Comparison of ENCODE assay signal across 8 cellular contexts in genomic region chr7:93231264-93231663, GRCh38. TPM values are rescaled to one million over a fixed set of nuclear protein-coding genes. Genes with fewer than 3 reads are reported as not detected.
A peak's percentile ranks its signal among the peaks of the same experiment; 100 is the strongest.
DNase-seq lines count a peak whose midpoint lies in the region; ATAC-seq, FAIRE-seq and TF ChIP-seq lines count a peak whose summit lies in the region.

No MANE protein-coding gene starts in this region.

- DNase-seq in GM06990 (ENCODE audit: extremely low read depth, insufficient read length): no peak
- no peak for DNase-seq in OCI-LY7 (ENCODE audit: low spot score)
- DNase-seq in endothelial cell of umbilical vein (ENCODE audit: low read depth, low spot score): no peak
- DNase-seq in NCI-H2227 treated with DMSO at 0.1 percent for 48 hours (lab: John Stamatoyannopoulos, UW): no peak
- no peak for DNase-seq in occipital lobe (lab: John Stamatoyannopoulos, UW)
- DNase-seq in activated CD4-positive, CD25-positive, alpha-beta regulatory T cell (lab: John Stamatoyannopoulos, UW): no peak

- peaks cover 25% of the 10 kb centered on the region for H3K4me1 ChIP-seq in OCI-LY7 (ENCODE audit: insufficient read depth, low read length, poor library complexity, severe bottlenecking)
- peaks cover 14% of the 10 kb centered on the region for H3K4me1 ChIP-seq in endothelial cell of umbilical vein (ENCODE audit: control insufficient read depth, extremely low read depth, insufficient read depth, low read length)
- H3K4me1 ChIP-seq in parathyroid adenoma: no peaks in the 10 kb centered on the region

- POLR2A ChIA-PET in OCI-LY7 (lab: Charles Lee): interaction anchor here (0.7 to 1.7 kb wide), 6 partner anchors 9 to 129 kb away, joined by 3 to 13 read pairs (median 3); no protein-coding TSS in a partner anchor
- POLR2A ChIA-PET in endothelial cell of umbilical vein (lab: Charles Lee): no interaction called here

- intact Hi-C loops in OCI-LY7 (cut with micrococcal nuclease; ENCODE audit: unreplicated experiment): loop anchor here (5.0 to 10.0 kb wide), 3 partner anchors 146 to 636 kb away; partner anchors contain the start of genes CDK6 and FAM133B
- intact Hi-C loops in endothelial cell of umbilical vein (cut with micrococcal nuclease): no loop called here

- H3K4me3 ChIP-seq in GM06990 (replicated peaks; ENCODE audit: low read depth, low read length) (peak overlapping the region; percentile 70), OCI-LY7 (ENCODE audit: low read depth, low read length, poor library complexity, severe bottlenecking) (peak overlapping the region; percentile 96), endothelial cell of umbilical vein (replicated peaks in 1 of 3; ENCODE audit: insufficient read depth in 1 of 3, low read depth in 1 of 3, low read length in 3 of 3) (peak overlapping the region; percentile 82 to 91 (median 90)), parathyroid adenoma (ENCODE audit: low read depth, low read length) (peak overlapping the region; percentile 86)

- H4K20me1 ChIP-seq in OCI-LY7 (ENCODE audit: insufficient read depth, low read length) (no peaks in the 10 kb centered on the region), endothelial cell of umbilical vein (replicated peaks; ENCODE audit: control insufficient read depth, extremely low read depth, insufficient read depth, low read length) (no peaks in the 10 kb centered on the region)

- H3K9ac ChIP-seq in endothelial cell of umbilical vein (replicated peaks; ENCODE audit: extremely low read depth, insufficient read depth, low read length) (no peak overlapping the region), parathyroid adenoma (no peak overlapping the region)

- H3K27ac ChIP-seq in OCI-LY7 (ENCODE audit: low read depth, low read length, poor library complexity, severe bottlenecking): peak overlapping the region; percentile 44
- no peak overlapping the region for H3K27ac ChIP-seq in endothelial cell of umbilical vein (ENCODE audit: insufficient read depth, low read depth, low read length)
- H3K27ac ChIP-seq in parathyroid adenoma: peak overlapping the region; percentile 89

- TF ChIP-seq CTCF in GM06990 (IDR thresholded peaks at IDR 0.05; ENCODE audit: insufficient read depth, low read length, poor library complexity, severe bottlenecking): no peak
- TF ChIP-seq CTCF in OCI-LY7 (conservative IDR thresholded peaks at IDR 0.05; ENCODE audit: low read length): no peak
- TF ChIP-seq CTCF in endothelial cell of umbilical vein (IDR thresholded peaks at IDR 0.05; ENCODE audit: extremely low read depth in 1 of 2, insufficient read depth in 1 of 2, low read depth in 1 of 2, low read length in 2 of 2): no peak
- no peak for TF ChIP-seq CTCF in parathyroid adenoma (IDR thresholded peaks at IDR 0.05)

- CTCF ChIA-PET in OCI-LY7 (lab: Charles Lee; ENCODE audit: unreplicated experiment): no interaction called here
- CTCF ChIA-PET in endothelial cell of umbilical vein (lab: Charles Lee): interaction anchor here (1.9 to 2.8 kb wide), 3 partner anchors 13 to 320 kb away, joined by 9 to 15 read pairs (median 10); no protein-coding TSS in a partner anchor

- BruUV-seq in OCI-LY7 (replicated peaks; lab: Mats Ljungman, UMichigan): no TSS peak
- no TSS peak for BruUV-seq in endothelial cell of umbilical vein (replicated peaks; lab: Mats Ljungman, UMichigan)

- no peak for ATAC-seq in GM18907 (IDR thresholded peaks at IDR 0.05; ENCODE audit: unreplicated experiment)

- H3K9me2 ChIP-seq in OCI-LY7 (ENCODE audit: insufficient read depth, low read length): no peaks in the 10 kb centered on the region

- H3K4me2 ChIP-seq in OCI-LY7 (ENCODE audit: low read length) (peak overlapping the region; percentile 94), endothelial cell of umbilical vein (ENCODE audit: insufficient read depth, low read length) (peak overlapping the region; percentile 90), parathyroid adenoma (ENCODE audit: low read length) (peak overlapping the region; percentile 58)

- H3K27me3 ChIP-seq in GM06990 (replicated peaks; ENCODE audit: control insufficient read depth, insufficient read depth, low read length): no peaks in the 10 kb centered on the region
- H3K27me3 ChIP-seq in endothelial cell of umbilical vein (ENCODE audit: control insufficient read depth in 2 of 2, insufficient read depth in 2 of 2, low read length in 2 of 2): peaks cover 5 to 11% of the 10 kb centered on the region in 2 experiments
- H3K27me3 ChIP-seq in parathyroid adenoma (ENCODE audit: control insufficient read depth, insufficient read depth, low read length): no peaks in the 10 kb centered on the region

- no peaks in the 10 kb centered on the region for H3K9me1 ChIP-seq in endothelial cell of umbilical vein (replicated peaks; ENCODE audit: control insufficient read depth, extremely low read depth, insufficient read depth, low read length)

- H3K79me2 ChIP-seq in OCI-LY7 (ENCODE audit: insufficient read depth, low read depth, low read length): peaks cover 21% of the 10 kb centered on the region
- H3K79me2 ChIP-seq in endothelial cell of umbilical vein (ENCODE audit: control insufficient read depth, insufficient read depth, low read length): peaks cover 17% of the 10 kb centered on the region
- H3K79me2 ChIP-seq in parathyroid adenoma: peaks cover 22% of the 10 kb centered on the region

- H2AFZ ChIP-seq in OCI-LY7 (ENCODE audit: low read length): peak overlapping the region; percentile 92
- H2AFZ ChIP-seq in endothelial cell of umbilical vein (ENCODE audit: low read depth, low read length): peak overlapping the region; percentile 99
- H2AFZ ChIP-seq in parathyroid adenoma: peak overlapping the region; percentile 96

- FAIRE-seq in endothelial cell of umbilical vein (lab: Jason Lieb, UNC): no peak

- no peaks in the 10 kb centered on the region for H3K36me3 ChIP-seq in GM06990 (ENCODE audit: control insufficient read depth, insufficient read depth, low read length)
- no peaks in the 10 kb centered on the region for H3K36me3 ChIP-seq in OCI-LY7 (ENCODE audit: insufficient read depth, low read length)
- H3K36me3 ChIP-seq in endothelial cell of umbilical vein (ENCODE audit: control insufficient read depth in 2 of 2, extremely low read depth in 1 of 2, insufficient read depth in 2 of 2, low read length in 2 of 2): no peaks in the 10 kb centered on the region
- no peaks in the 10 kb centered on the region for H3K36me3 ChIP-seq in parathyroid adenoma (ENCODE audit: control insufficient read depth, insufficient read depth, low read length)

- dilution Hi-C loops in endothelial cell of umbilical vein (cut with MboI; ENCODE audit: extremely low pct_ligation_motif_present, low sequenced_read_pairs): no loop called here

- TF ChIP-seq POLR2A in endothelial cell of umbilical vein (IDR thresholded peaks at IDR 0.05; ENCODE audit: low read depth, low read length): no peak

- H3K9me3 ChIP-seq in OCI-LY7 (ENCODE audit: low read length) (no peaks in the 10 kb centered on the region), endothelial cell of umbilical vein (replicated peaks; ENCODE audit: control insufficient read depth, insufficient read depth, low read length) (no peaks in the 10 kb centered on the region), parathyroid adenoma (ENCODE audit: control insufficient read depth, low read length) (no peaks in the 10 kb centered on the region)

TF ChIP-seq in endothelial cell of umbilical vein, 7 proteins besides CTCF, POLR2A, EP300 and RAD21:
- no peak for TF ChIP-seq GATA2 (IDR thresholded peaks at IDR 0.05; ENCODE audit: insufficient read depth, insufficient read length, low read depth, low read length)
- TF ChIP-seq EZH2 (IDR thresholded peaks at IDR 0.05; ENCODE audit: borderline replicate concordance, low read depth, low read length, severe bottlenecking): no peak
- TF ChIP-seq MAX (IDR thresholded peaks at IDR 0.05; ENCODE audit: insufficient read depth, insufficient read length): no peak
- no peak for TF ChIP-seq MYC (IDR thresholded peaks at IDR 0.05; ENCODE audit: low read depth, low read length)
- TF ChIP-seq POLR2AphosphoS5 (IDR thresholded peaks at IDR 0.05; ENCODE audit: insufficient read depth, low read depth, low read length): no peak
- TF ChIP-seq JUN (IDR thresholded peaks at IDR 0.05; ENCODE audit: borderline replicate concordance, insufficient read depth, insufficient read length, low read depth): no peak
- no peak for TF ChIP-seq FOS (IDR thresholded peaks at IDR 0.05; ENCODE audit: borderline replicate concordance, insufficient read depth, low read length)

RNA-seq across cellular contexts. Expression of gene VPS50, which starts 0.9 kb away (rescaled TPM):
- 14.9 and 17.9 TPM in 2 replicates for total RNA-seq in OCI-LY7 (2014; rRNA removed; shearing (Covaris generic))
- total RNA-seq in OCI-LY7 (2022) (19.7 and 20.0 TPM in 2 replicates), endothelial cell of umbilical vein (23.9 and 25.6 TPM in 2 replicates), occipital lobe (134 TPM)
- 4.8 and 6.6 TPM in 2 replicates for polyA plus RNA-seq in endothelial cell of umbilical vein
- 6.5 and 6.8 TPM in 2 replicates for polyA plus RNA-seq in endothelial cell of umbilical vein (2011; cell fraction: cytosol; rRNA removed)
- polyA plus RNA-seq in endothelial cell of umbilical vein (2011; cell fraction: nucleus; rRNA removed): 21.6 and 26.1 TPM in 2 replicates
- polyA plus RNA-seq in endothelial cell of umbilical vein (2012): 9.7 and 12.8 TPM in 2 replicates
- 28.0 and 40.7 TPM in 2 replicates for polyA minus RNA-seq in endothelial cell of umbilical vein
- 10.1 TPM for polyA minus RNA-seq in endothelial cell of umbilical vein (2011; cell fraction: cytosol; rRNA and poly(A)+ RNA removed)
- 73.8 and 108 TPM in 2 replicates for polyA minus RNA-seq in endothelial cell of umbilical vein (2011; cell fraction: nucleus; rRNA and poly(A)+ RNA removed)

RNA-seq across cellular contexts. Expression of gene HEPACAM2, which starts 5.0 kb away (rescaled TPM):
- not detected in 2 replicates for total RNA-seq in OCI-LY7 (2014; rRNA removed; shearing (Covaris generic))
- total RNA-seq in OCI-LY7 (2022) (not detected in 2 replicates), endothelial cell of umbilical vein (not detected in 2 replicates), occipital lobe (not detected)
- polyA plus RNA-seq in endothelial cell of umbilical vein: not detected in 2 replicates
- polyA plus RNA-seq in endothelial cell of umbilical vein (2011; cell fraction: cytosol; rRNA removed): 0.04 TPM in 1 of 2 replicates, not detected in the other
- not detected in 2 replicates for polyA plus RNA-seq in endothelial cell of umbilical vein (2011; cell fraction: nucleus; rRNA removed)
- polyA plus RNA-seq in endothelial cell of umbilical vein (2012): not detected in 2 replicates
- 0.38 TPM in 1 of 2 replicates, not detected in the other for polyA minus RNA-seq in endothelial cell of umbilical vein
- not detected for polyA minus RNA-seq in endothelial cell of umbilical vein (2011; cell fraction: cytosol; rRNA and poly(A)+ RNA removed)
- polyA minus RNA-seq in endothelial cell of umbilical vein (2011; cell fraction: nucleus; rRNA and poly(A)+ RNA removed): not detected in 2 replicates
